2 cellular contexts compared by ENCODE assay signal in the genomic region with DNA sequence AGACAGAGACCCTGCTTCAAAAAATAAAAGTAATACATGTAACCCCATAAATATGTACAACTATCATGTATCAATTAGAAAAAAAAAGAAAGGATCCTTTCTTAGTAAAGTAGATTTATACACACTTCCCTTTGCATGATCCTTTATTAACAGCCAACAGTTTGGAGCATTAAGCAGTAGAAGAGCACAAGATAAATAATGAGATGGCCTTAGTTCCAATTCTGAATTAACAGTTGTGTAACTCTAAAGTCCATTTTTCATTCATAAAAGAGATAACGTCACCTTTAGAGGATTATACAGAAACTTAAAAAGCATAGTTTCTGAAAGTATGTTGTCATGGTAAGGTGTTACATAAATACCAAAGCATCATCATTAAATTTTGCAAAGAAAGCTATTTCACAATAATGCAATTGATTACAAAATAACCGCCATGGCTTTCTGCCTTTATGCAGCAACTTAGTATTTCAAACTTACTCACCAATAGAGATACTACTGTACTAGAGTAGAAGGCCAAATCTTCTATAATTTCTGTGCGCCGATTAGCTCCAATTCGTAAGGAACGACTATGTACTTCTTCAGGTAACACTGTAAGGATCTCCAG.
TF ChIP-seq lines count a peak whose summit lies in the region.

No MANE protein-coding gene starts in this region.

TF ChIP-seq in K562, 482 proteins besides CTCF, POLR2A, EP300 and RAD21:
- TF ChIP-seq CEBPB (tag; IDR thresholded peaks at IDR 0.05) (peak; percentile 89), NELFE (IDR thresholded peaks at IDR 0.05; ENCODE audit: insufficient read depth, insufficient read length) (no peak), CEBPG (CRISPR knock-in tag; IDR thresholded peaks at IDR 0.05) (no peak), CEBPG (tag; conservative IDR thresholded peaks at IDR 0.05 in 1 of 2, IDR thresholded peaks at IDR 0.05 in 1 of 2) (peak; percentile 54 to 85)
TF ChIP-seq in K562: peak in this region for 2.

TF ChIP-seq in GM23338, 12 proteins besides CTCF, POLR2A, EP300 and RAD21:
- TF ChIP-seq EZH2 (IDR thresholded peaks at IDR 0.05; ENCODE audit: low read depth, unreplicated experiment) (no peak), ZNF331 (CRISPR knock-in tag; IDR thresholded peaks at IDR 0.05; ENCODE audit: low read depth) (no peak), STAT1 (IDR thresholded peaks at IDR 0.05; ENCODE audit: unreplicated experiment) (no peak), EZH2phosphoT487 (IDR thresholded peaks at IDR 0.05; ENCODE audit: unreplicated experiment) (no peak), JUNB (IDR thresholded peaks at IDR 0.05; ENCODE audit: unreplicated experiment) (no peak), POLR2AphosphoS5 (IDR thresholded peaks at IDR 0.05; ENCODE audit: low read depth) (no peak), NANOG (IDR thresholded peaks at IDR 0.05; ENCODE audit: borderline replicate concordance) (no peak), CREB1 (CRISPR knock-in tag; IDR thresholded peaks at IDR 0.05; ENCODE audit: low read depth) (no peak), ZNF114 (CRISPR knock-in tag; IDR thresholded peaks at IDR 0.05) (no peak)
- TF ChIP-seq, protein P1, sequence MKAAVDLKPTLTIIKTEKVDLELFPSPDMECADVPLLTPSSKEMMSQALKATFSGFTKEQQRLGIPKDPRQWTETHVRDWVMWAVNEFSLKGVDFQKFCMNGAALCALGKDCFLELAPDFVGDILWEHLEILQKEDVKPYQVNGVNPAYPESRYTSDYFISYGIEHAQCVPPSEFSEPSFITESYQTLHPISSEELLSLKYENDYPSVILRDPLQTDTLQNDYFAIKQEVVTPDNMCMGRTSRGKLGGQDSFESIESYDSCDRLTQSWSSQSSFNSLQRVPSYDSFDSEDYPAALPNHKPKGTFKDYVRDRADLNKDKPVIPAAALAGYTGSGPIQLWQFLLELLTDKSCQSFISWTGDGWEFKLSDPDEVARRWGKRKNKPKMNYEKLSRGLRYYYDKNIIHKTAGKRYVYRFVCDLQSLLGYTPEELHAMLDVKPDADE (IDR thresholded peaks at IDR 0.05) = no peak
- TF ChIP-seq, protein P2, sequence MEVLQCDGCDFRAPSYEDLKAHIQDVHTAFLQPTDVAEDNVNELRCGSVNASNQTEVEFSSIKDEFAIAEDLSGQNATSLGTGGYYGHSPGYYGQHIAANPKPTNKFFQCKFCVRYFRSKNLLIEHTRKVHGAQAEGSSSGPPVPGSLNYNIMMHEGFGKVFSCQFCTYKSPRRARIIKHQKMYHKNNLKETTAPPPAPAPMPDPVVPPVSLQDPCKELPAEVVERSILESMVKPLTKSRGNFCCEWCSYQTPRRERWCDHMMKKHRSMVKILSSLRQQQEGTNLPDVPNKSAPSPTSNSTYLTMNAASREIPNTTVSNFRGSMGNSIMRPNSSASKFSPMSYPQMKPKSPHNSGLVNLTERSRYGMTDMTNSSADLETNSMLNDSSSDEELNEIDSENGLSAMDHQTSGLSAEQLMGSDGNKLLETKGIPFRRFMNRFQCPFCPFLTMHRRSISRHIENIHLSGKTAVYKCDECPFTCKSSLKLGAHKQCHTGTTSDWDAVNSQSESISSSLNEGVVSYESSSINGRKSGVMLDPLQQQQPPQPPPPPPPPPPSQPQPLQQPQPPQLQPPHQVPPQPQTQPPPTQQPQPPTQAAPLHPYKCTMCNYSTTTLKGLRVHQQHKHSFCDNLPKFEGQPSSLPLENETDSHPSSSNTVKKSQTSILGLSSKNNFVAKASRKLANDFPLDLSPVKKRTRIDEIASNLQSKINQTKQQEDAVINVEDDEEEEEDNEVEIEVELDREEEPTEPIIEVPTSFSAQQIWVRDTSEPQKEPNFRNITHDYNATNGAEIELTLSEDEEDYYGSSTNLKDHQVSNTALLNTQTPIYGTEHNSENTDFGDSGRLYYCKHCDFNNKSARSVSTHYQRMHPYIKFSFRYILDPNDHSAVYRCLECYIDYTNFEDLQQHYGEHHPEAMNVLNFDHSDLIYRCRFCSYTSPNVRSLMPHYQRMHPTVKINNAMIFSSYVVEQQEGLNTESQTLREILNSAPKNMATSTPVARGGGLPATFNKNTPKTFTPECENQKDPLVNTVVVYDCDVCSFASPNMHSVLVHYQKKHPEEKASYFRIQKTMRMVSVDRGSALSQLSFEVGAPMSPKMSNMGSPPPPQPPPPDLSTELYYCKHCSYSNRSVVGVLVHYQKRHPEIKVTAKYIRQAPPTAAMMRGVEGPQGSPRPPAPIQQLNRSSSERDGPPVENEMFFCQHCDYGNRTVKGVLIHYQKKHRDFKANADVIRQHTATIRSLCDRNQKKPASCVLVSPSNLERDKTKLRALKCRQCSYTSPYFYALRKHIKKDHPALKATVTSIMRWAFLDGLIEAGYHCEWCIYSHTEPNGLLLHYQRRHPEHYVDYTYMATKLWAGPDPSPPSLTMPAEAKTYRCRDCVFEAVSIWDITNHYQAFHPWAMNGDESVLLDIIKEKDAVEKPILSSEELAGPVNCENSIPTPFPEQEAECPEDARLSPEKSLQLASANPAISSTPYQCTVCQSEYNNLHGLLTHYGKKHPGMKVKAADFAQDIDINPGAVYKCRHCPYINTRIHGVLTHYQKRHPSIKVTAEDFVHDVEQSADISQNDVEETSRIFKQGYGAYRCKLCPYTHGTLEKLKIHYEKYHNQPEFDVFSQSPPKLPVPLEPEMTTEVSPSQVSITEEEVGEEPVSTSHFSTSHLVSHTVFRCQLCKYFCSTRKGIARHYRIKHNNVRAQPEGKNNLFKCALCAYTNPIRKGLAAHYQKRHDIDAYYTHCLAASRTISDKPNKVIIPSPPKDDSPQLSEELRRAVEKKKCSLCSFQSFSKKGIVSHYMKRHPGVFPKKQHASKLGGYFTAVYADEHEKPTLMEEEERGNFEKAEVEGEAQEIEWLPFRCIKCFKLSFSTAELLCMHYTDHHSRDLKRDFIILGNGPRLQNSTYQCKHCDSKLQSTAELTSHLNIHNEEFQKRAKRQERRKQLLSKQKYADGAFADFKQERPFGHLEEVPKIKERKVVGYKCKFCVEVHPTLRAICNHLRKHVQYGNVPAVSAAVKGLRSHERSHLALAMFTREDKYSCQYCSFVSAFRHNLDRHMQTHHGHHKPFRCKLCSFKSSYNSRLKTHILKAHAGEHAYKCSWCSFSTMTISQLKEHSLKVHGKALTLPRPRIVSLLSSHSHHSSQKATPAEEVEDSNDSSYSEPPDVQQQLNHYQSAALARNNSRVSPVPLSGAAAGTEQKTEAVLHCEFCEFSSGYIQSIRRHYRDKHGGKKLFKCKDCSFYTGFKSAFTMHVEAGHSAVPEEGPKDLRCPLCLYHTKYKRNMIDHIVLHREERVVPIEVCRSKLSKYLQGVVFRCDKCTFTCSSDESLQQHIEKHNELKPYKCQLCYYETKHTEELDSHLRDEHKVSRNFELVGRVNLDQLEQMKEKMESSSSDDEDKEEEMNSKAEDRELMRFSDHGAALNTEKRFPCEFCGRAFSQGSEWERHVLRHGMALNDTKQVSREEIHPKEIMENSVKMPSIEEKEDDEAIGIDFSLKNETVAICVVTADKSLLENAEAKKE (CRISPR knock-in tag; IDR thresholded peaks at IDR 0.05) = no peak
- TF ChIP-seq, protein P3, sequence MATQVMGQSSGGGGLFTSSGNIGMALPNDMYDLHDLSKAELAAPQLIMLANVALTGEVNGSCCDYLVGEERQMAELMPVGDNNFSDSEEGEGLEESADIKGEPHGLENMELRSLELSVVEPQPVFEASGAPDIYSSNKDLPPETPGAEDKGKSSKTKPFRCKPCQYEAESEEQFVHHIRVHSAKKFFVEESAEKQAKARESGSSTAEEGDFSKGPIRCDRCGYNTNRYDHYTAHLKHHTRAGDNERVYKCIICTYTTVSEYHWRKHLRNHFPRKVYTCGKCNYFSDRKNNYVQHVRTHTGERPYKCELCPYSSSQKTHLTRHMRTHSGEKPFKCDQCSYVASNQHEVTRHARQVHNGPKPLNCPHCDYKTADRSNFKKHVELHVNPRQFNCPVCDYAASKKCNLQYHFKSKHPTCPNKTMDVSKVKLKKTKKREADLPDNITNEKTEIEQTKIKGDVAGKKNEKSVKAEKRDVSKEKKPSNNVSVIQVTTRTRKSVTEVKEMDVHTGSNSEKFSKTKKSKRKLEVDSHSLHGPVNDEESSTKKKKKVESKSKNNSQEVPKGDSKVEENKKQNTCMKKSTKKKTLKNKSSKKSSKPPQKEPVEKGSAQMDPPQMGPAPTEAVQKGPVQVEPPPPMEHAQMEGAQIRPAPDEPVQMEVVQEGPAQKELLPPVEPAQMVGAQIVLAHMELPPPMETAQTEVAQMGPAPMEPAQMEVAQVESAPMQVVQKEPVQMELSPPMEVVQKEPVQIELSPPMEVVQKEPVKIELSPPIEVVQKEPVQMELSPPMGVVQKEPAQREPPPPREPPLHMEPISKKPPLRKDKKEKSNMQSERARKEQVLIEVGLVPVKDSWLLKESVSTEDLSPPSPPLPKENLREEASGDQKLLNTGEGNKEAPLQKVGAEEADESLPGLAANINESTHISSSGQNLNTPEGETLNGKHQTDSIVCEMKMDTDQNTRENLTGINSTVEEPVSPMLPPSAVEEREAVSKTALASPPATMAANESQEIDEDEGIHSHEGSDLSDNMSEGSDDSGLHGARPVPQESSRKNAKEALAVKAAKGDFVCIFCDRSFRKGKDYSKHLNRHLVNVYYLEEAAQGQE (IDR thresholded peaks at IDR 0.05; ENCODE audit: unreplicated experiment) = no peak
